In genomic region chr2:38654495-38655381, GRCh38 we compare ENCODE assay signal across 11 cellular contexts. TPM values are rescaled to one million over a fixed set of nuclear protein-coding genes. Genes with fewer than 3 reads are reported as not detected.
DNase-seq lines count a peak whose midpoint lies in the region; ATAC-seq and TF ChIP-seq lines count a peak whose summit lies in the region.
"Had no signal": no experiment of that assay in that cellular context is flagged by ENCODE, and none has a peak within 500 bp of the region (broad histone marks: within the 10 kb centered on the region; RNA-seq: fewer than 3 reads in every experiment).

No MANE protein-coding gene starts in this region.

- H3K56ac ChIP-seq in mesendoderm (ENCODE audit: low read length), result no peak overlapping the region

- H3K4me1 ChIP-seq in HEK293 (ENCODE audit: control insufficient read depth, insufficient read depth, low read length) (no peaks in the 10 kb centered on the region), mesendoderm (ENCODE audit: control insufficient read depth, low read depth, low read length) (no peaks in the 10 kb centered on the region), esophagus muscularis mucosa (no peaks in the 10 kb centered on the region), Caco-2 (peaks cover 8% of the 10 kb centered on the region; the same call in 1 of the 2 replicates)

- no peak for ATAC-seq in HG03439 (IDR thresholded peaks at IDR 0.05; ENCODE audit: unreplicated experiment)

- H3K27me3 ChIP-seq in mesendoderm (ENCODE audit: insufficient read depth, low read length, poor library complexity) (no peaks in the 10 kb centered on the region), esophagus muscularis mucosa (no peaks in the 10 kb centered on the region), Caco-2 (replicated peaks; ENCODE audit: control insufficient read depth, insufficient read depth, low read length) (no peaks in the 10 kb centered on the region)

- H3K4me3 ChIP-seq in HEK293 (ENCODE audit: low read depth, low read length), result no peak overlapping the region
- no peak overlapping the region for H3K4me3 ChIP-seq in mesendoderm (ENCODE audit: low read length)
- H3K4me3 ChIP-seq in esophagus muscularis mucosa, result no peak overlapping the region
- no peak overlapping the region for H3K4me3 ChIP-seq in Caco-2 (ENCODE audit: low read depth, low read length)

- TF ChIP-seq CTCF in CD14-positive monocyte (IDR thresholded peaks at IDR 0.05) (no peak), HEK293 (tag by site-specific recombination; IDR thresholded peaks at IDR 0.05) (no peak), esophagus muscularis mucosa (IDR thresholded peaks at IDR 0.05) (no peak), Caco-2 (IDR thresholded peaks at IDR 0.05; ENCODE audit: insufficient read depth in 1 of 2, low read depth in 1 of 2, low read length in 1 of 2, severe bottlenecking in 1 of 2, unreplicated experiment in 1 of 2) (no peak)

- H3K27ac ChIP-seq in HEK293 (ENCODE audit: extremely low read depth, low read depth, low read length) (no peak overlapping the region), mesendoderm (ENCODE audit: low read depth, low read length) (no peak overlapping the region), esophagus muscularis mucosa (replicated peaks in 1 of 4) (no peak overlapping the region)

- H3K27me3 Mint-ChIP-seq in CD14-positive monocyte (ENCODE audit: low read depth in 3 of 3), result peaks cover 0 to 4% (median 1%) of the 10 kb centered on the region in 3 donors
- H3K27me3 Mint-ChIP-seq in activated CD4-positive, alpha-beta memory T cell treated with anti-CD3 and anti-CD28 coated beads, Interleukin-2, amount 10 ng/mL, durations not matched to agents 7 days and 5 days, result no peaks in the 10 kb centered on the region
- H3K27me3 Mint-ChIP-seq in Caco-2 (ENCODE audit: insufficient read depth, unreplicated experiment), result no peaks in the 10 kb centered on the region

- H3K79me2 ChIP-seq in mesendoderm (ENCODE audit: control insufficient read depth, insufficient read depth, low read length), result no peaks in the 10 kb centered on the region

- no peak overlapping the region for H2BK120ac ChIP-seq in mesendoderm (ENCODE audit: low read depth, low read length)

- POLR2A ChIA-PET in HEK293 (lab: Yijun Ruan, JAX), result interaction anchor here (0.5 kb wide), 1 partner anchor 20 kb away, joined by 7 read pairs; no protein-coding TSS in a partner anchor
- POLR2A ChIA-PET in activated CD4-positive, alpha-beta memory T cell treated with anti-CD3 and anti-CD28 coated beads, Interleukin-2, amount 10 ng/mL, durations not matched to agents 7 days and 5 days (lab: Charles Lee), result interaction anchor here (1.2 to 6.6 kb wide), 12 partner anchors 11 to 96 kb away, joined by 4 to 268 read pairs (median 26); partner anchors contain the start of genes GALM, HNRNPLL and SRSF7
- POLR2A ChIA-PET in Caco-2 (lab: Charles Lee), result interaction anchor here (0.6 kb wide), 1 partner anchor 97 kb away, joined by 3 read pairs; the partner anchor contains the start of gene SRSF7

- no peak for TF ChIP-seq EP300 in esophagus muscularis mucosa (IDR thresholded peaks at IDR 0.05)

- peaks cover 0 to 4% of the 10 kb centered on the region in 2 donors for H3K36me3 Mint-ChIP-seq in CD14-positive monocyte
- H3K36me3 Mint-ChIP-seq in activated CD4-positive, alpha-beta memory T cell treated with anti-CD3 and anti-CD28 coated beads, Interleukin-2, amount 10 ng/mL, durations not matched to agents 7 days and 5 days (ENCODE audit: low read depth), result peaks cover 15% of the 10 kb centered on the region
- H3K36me3 Mint-ChIP-seq in Caco-2 (ENCODE audit: insufficient read depth, unreplicated experiment), result no peaks in the 10 kb centered on the region

- no peak overlapping the region for H3K4ac ChIP-seq in mesendoderm (ENCODE audit: low read depth, low read length)

- H3K27ac Mint-ChIP-seq in CD14-positive monocyte (peak overlapping the region in 5 of 7 donors; percentile 47 to 81 (median 64)), Caco-2 (ENCODE audit: unreplicated experiment) (no peak overlapping the region)
- peak overlapping the region; percentile 95 for H3K27ac Mint-ChIP-seq in activated CD4-positive, alpha-beta memory T cell treated with anti-CD3 and anti-CD28 coated beads, Interleukin-2, amount 10 ng/mL, durations not matched to agents 7 days and 5 days
- H3K27ac Mint-ChIP-seq: H9 had no signal

- peaks cover 32% of the 10 kb centered on the region for H3K4me1 Mint-ChIP-seq in CD14-positive monocyte
- peaks cover 84% of the 10 kb centered on the region for H3K4me1 Mint-ChIP-seq in activated CD4-positive, alpha-beta memory T cell treated with anti-CD3 and anti-CD28 coated beads, Interleukin-2, amount 10 ng/mL, durations not matched to agents 7 days and 5 days
- H3K4me1 Mint-ChIP-seq in Caco-2 (ENCODE audit: low read depth, unreplicated experiment), result no peaks in the 10 kb centered on the region
- H3K4me1 Mint-ChIP-seq: H9 had no signal

- no peak overlapping the region for H2BK5ac ChIP-seq in mesendoderm (ENCODE audit: low read length)

- no TSS peak for BruUV-seq in Caco-2 (replicated peaks; lab: Mats Ljungman, UMichigan)

- H3K36me3 ChIP-seq in HEK293 (ENCODE audit: control insufficient read depth in 2 of 2, insufficient read depth in 1 of 2, low read length in 2 of 2) (no peaks in the 10 kb centered on the region), mesendoderm (ENCODE audit: control insufficient read depth, insufficient read depth, low read length) (no peaks in the 10 kb centered on the region), esophagus muscularis mucosa (no peaks in the 10 kb centered on the region), Caco-2 (ENCODE audit: control insufficient read depth, insufficient read depth, low read length) (no peaks in the 10 kb centered on the region)

- H3K18ac ChIP-seq in mesendoderm (ENCODE audit: low read length), result no peak overlapping the region

- no peak overlapping the region for H4K8ac ChIP-seq in mesendoderm (ENCODE audit: low read depth, low read length)

- no CpG with 5 or more reads among the region's 14 CpGs for WGBS in mesendoderm (ENCODE audit: extremely low coverage, insufficient coverage, low lambda C conversion rate)
- 71% methylated on average over 14 of the region's 14 CpGs for WGBS in esophagus muscularis mucosa

- no peak overlapping the region for H3K9ac ChIP-seq in mesendoderm (ENCODE audit: low read length)

- peaks cover 0 to 7% (median 5%) of the 10 kb centered on the region in 7 donors for H3K9me3 Mint-ChIP-seq in CD14-positive monocyte
- H3K9me3 Mint-ChIP-seq in activated CD4-positive, alpha-beta memory T cell treated with anti-CD3 and anti-CD28 coated beads, Interleukin-2, amount 10 ng/mL, durations not matched to agents 7 days and 5 days, result peaks cover 10% of the 10 kb centered on the region
- H3K9me3 Mint-ChIP-seq in Caco-2 (ENCODE audit: unreplicated experiment), result no peaks in the 10 kb centered on the region
- H3K9me3 Mint-ChIP-seq: activated T-cell treated with anti-CD3 and anti-CD28 coated beads, Interleukin-2, amount 50 U/mL, for 4 hours; H9 had no signal

- peak overlapping the region; percentile 39 for H3K23ac ChIP-seq in mesendoderm (ENCODE audit: low read length)

- H3K79me1 ChIP-seq in mesendoderm (ENCODE audit: low read length), result no peaks in the 10 kb centered on the region

- no peak overlapping the region for H2BK15ac ChIP-seq in mesendoderm (replicated peaks; ENCODE audit: low read depth)

- DNase-seq in CD14-positive monocyte (ENCODE audit: low spot score) (peak; percentile 57), mesendoderm (no peak), NCI-H526 (lab: John Stamatoyannopoulos, UW) (no peak), esophagus muscularis mucosa (ENCODE audit: extremely low spot score) (no peak), Caco-2 (no peak)
- DNase-seq in activated CD4-positive, alpha-beta memory T cell treated with anti-CD3 and anti-CD28 coated beads, Interleukin-2, amount 10 ng/mL, durations not matched to agents 7 days and 5 days, result no peak
- DNase-seq: activated T-cell treated with anti-CD3 and anti-CD28 coated beads, Interleukin-2, amount 50 U/mL, for 4 hours; H9; NCI-H2029 treated with DMSO at 0.1 percent for 48 hours had no signal

- CTCF ChIA-PET in HEK293 (lab: Yijun Ruan, JAX) (no interaction called here), Caco-2 (lab: Charles Lee) (interaction anchor here (0.7 kb wide), 1 partner anchor 11 kb away, joined by 3 read pairs; the partner anchor contains the start of gene GALM)
- CTCF ChIA-PET in activated CD4-positive, alpha-beta memory T cell treated with anti-CD3 and anti-CD28 coated beads, Interleukin-2, amount 10 ng/mL, durations not matched to agents 7 days and 5 days (lab: Charles Lee), result interaction anchor here (1.1 to 4.3 kb wide), 6 partner anchors 9 to 51 kb away, joined by 3 to 46 read pairs (median 12); partner anchors contain the start of genes GALM and HNRNPLL

- intact Hi-C loops in CD14-positive monocyte (cut with micrococcal nuclease) (loop anchor here in 1 of 2 donors (5.0 kb wide), 1 partner anchor 37 kb away; no protein-coding TSS in a partner anchor), esophagus muscularis mucosa (cut with DNase I) (no loop called here), Caco-2 (cut with micrococcal nuclease; ENCODE audit: unreplicated experiment) (no loop called here)

- no peak for TF ChIP-seq POLR2A in esophagus muscularis mucosa (IDR thresholded peaks at IDR 0.05; ENCODE audit: low read depth)

- H3K9me3 ChIP-seq in HEK293 (ENCODE audit: control insufficient read depth, insufficient read depth, low read depth, low read length), result no peaks in the 10 kb centered on the region
- no peaks in the 10 kb centered on the region for H3K9me3 ChIP-seq in esophagus muscularis mucosa
- no peaks in the 10 kb centered on the region for H3K9me3 ChIP-seq in Caco-2

- no peak overlapping the region for H3K4me2 ChIP-seq in mesendoderm (ENCODE audit: low read length)

- H3K4me3 Mint-ChIP-seq in CD14-positive monocyte (peak overlapping the region; percentile 29 to 55), Caco-2 (ENCODE audit: unreplicated experiment) (no peak overlapping the region)
- H3K4me3 Mint-ChIP-seq in activated CD4-positive, alpha-beta memory T cell treated with anti-CD3 and anti-CD28 coated beads, Interleukin-2, amount 10 ng/mL, durations not matched to agents 7 days and 5 days, result no peak overlapping the region
- H3K4me3 Mint-ChIP-seq: H9 had no signal

- no peak overlapping the region for H4K5ac ChIP-seq in mesendoderm (ENCODE audit: low read length)

- no peak overlapping the region for H2AK5ac ChIP-seq in mesendoderm (ENCODE audit: low read length)

RNA-seq across cellular contexts. Expression of gene GALM, which starts 11.2 kb away (rescaled TPM):
- polyA plus RNA-seq in CD14-positive monocyte, result 1 to 10 TPM; 3.0 to 3.6 TPM
- total RNA-seq in activated CD4-positive, alpha-beta memory T cell treated with anti-CD3 and anti-CD28 coated beads, Interleukin-2, amount 10 ng/mL, durations not matched to agents 7 days and 5 days, result 10 to 100 TPM; 94.7 to 97.4 TPM
- polyA plus RNA-seq in mesendoderm (2013, experiment 1 of 2), result 13.4 TPM
- 12.9 TPM for polyA plus RNA-seq in mesendoderm (2013, experiment 2 of 2)
- 10 to 100 TPM in 3 of 4 donors, 1 to 10 TPM in 1; 8.3 to 14.6 (median 11.6) TPM for total RNA-seq in esophagus muscularis mucosa
- 48.5 and 48.7 TPM in 2 replicates for total RNA-seq in Caco-2 (2022)

RNA-seq across cellular contexts. Expression of gene HNRNPLL, which starts 52.0 kb away (rescaled TPM):
- 10 to 100 TPM; 13.8 to 16.8 TPM for polyA plus RNA-seq in CD14-positive monocyte
- total RNA-seq in activated CD4-positive, alpha-beta memory T cell treated with anti-CD3 and anti-CD28 coated beads, Interleukin-2, amount 10 ng/mL, durations not matched to agents 7 days and 5 days, result 100 to 1,000 TPM; 104 to 119 TPM
- 33.4 TPM for polyA plus RNA-seq in mesendoderm (2013, experiment 1 of 2)
- polyA plus RNA-seq in mesendoderm (2013, experiment 2 of 2), result 33.4 TPM
- total RNA-seq in esophagus muscularis mucosa, result 10 to 100 TPM; 50.2 to 61.5 (median 54.0) TPM
- total RNA-seq in Caco-2 (2022), result 58.0 and 59.4 TPM in 2 replicates

Comparison
In these comparisons a context has a peak if more than half of its experiments do, and no peak if none do; other contexts are left out.
1. H3K4me3 Mint-ChIP-seq: peak in CD14-positive monocyte (2 of 2); none in activated CD4-positive, alpha-beta memory T cell treated with anti-CD3 and anti-CD28 coated beads, Interleukin-2, amount 10 ng/mL, durations not matched to agents 7 days and 5 days (single experiment) and Caco-2 (single experiment).